ENCODE assay signal across 9 cellular contexts in the genomic region with DNA sequence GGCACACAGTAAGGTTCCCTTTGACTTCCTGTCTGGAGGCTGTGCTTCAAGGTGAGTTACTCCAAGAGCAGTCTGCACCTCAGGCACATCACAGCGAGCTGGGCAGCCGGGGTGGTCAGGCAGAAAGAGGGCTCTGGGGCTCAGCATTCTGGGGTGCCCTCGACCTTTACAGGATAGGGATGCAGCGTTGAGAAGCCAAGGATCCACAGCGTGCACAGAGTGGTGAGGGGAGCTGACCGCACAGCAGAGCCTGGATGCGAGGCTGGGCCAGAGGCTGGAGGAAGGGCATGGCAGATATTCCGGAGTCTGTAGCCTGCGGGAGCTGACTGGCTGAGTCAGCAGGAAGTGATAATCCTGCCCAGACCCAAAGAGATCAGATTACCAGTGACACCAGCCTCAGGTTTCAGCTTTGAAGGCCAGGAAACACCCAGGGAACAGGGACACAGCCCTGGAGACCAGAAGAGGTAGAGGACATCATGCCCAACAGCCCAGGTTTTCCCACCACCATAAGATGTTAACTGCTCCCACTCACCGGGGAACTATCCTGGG. TPM values are rescaled to one million over a fixed set of nuclear protein-coding genes. Genes with fewer than 3 reads are reported as not detected.
DNase-seq lines count a peak whose midpoint lies in the region.
"Had no signal": no experiment of that assay in that cellular context is flagged by ENCODE, and none has a peak within 500 bp of the region (broad histone marks: within the 10 kb centered on the region; RNA-seq: fewer than 3 reads in every experiment).

No MANE protein-coding gene starts in this region.

- H3K4me3 Mint-ChIP-seq in activated naive CD4-positive, alpha-beta T cell treated with anti-CD3 and anti-CD28 coated beads for 36 hours, result no peak overlapping the region
- H3K4me3 Mint-ChIP-seq: activated naive CD8-positive, alpha-beta T cell had no signal

- peak overlapping the region; percentile 89 for H3K27ac ChIP-seq in mesodermal cell (ENCODE audit: low read depth, low read length, severe bottlenecking)

- WGBS in mesodermal cell (ENCODE audit: insufficient coverage in 2 of 2), 2 experiments, result 23 to 31% methylated on average over 7 to 9 of the region's 10 CpGs

- H3K36me3 Mint-ChIP-seq in activated naive CD4-positive, alpha-beta T cell treated with anti-CD3 and anti-CD28 coated beads for 36 hours (ENCODE audit: low read depth), result no peaks in the 10 kb centered on the region
- H3K36me3 Mint-ChIP-seq: activated naive CD8-positive, alpha-beta T cell had no signal

- peaks cover 26% of the 10 kb centered on the region for H3K4me1 ChIP-seq in mesodermal cell (ENCODE audit: control insufficient read depth, insufficient read depth, low read length, poor library complexity, severe bottlenecking)

- DNase-seq in D341Med (ENCODE audit: low spot score), result peak; percentile 67
- DNase-seq in NCI-H226, result peak; percentile 65
- peak; percentile 90 for DNase-seq in dermis blood vessel endothelial cell
- no peak for DNase-seq in NCI-H345 treated with DMSO at 0.1 percent for 48 hours (lab: John Stamatoyannopoulos, UW; ENCODE audit: unreplicated experiment)
- no peak for DNase-seq in occipital lobe (lab: John Stamatoyannopoulos, UW)
- no peak for DNase-seq in cerebellar nuclear complex (lab: John Stamatoyannopoulos, UW)
- no peak for DNase-seq in activated naive CD4-positive, alpha-beta T cell treated with anti-CD3 and anti-CD28 coated beads for 36 hours

- no peaks in the 10 kb centered on the region for H3K9me3 Mint-ChIP-seq in activated naive CD4-positive, alpha-beta T cell treated with anti-CD3 and anti-CD28 coated beads for 36 hours

- intact Hi-C loops in activated naive CD4-positive, alpha-beta T cell treated with anti-CD3 and anti-CD28 coated beads for 36 hours (cut with micrococcal nuclease), result no loop called here

- H3K4me3 ChIP-seq in mesodermal cell (ENCODE audit: extremely low read depth, insufficient read depth, low read length, poor library complexity, severe bottlenecking), result no peak overlapping the region

- no peaks in the 10 kb centered on the region for H3K9me3 ChIP-seq in mesodermal cell (ENCODE audit: control insufficient read depth, low read length)

- no peaks in the 10 kb centered on the region for H3K4me1 Mint-ChIP-seq in activated naive CD4-positive, alpha-beta T cell treated with anti-CD3 and anti-CD28 coated beads for 36 hours (ENCODE audit: low read depth)

- no peaks in the 10 kb centered on the region for H3K36me3 ChIP-seq in mesodermal cell (ENCODE audit: control insufficient read depth, insufficient read depth, low read length)

- CTCF ChIA-PET in activated naive CD4-positive, alpha-beta T cell treated with anti-CD3 and anti-CD28 coated beads for 36 hours (lab: Charles Lee), result interaction anchor here (0.7 kb wide), 1 partner anchor 139 kb away, joined by 3 read pairs; no protein-coding TSS in a partner anchor

- no peak overlapping the region for H3K27ac Mint-ChIP-seq in activated naive CD4-positive, alpha-beta T cell treated with anti-CD3 and anti-CD28 coated beads for 36 hours
- H3K27ac Mint-ChIP-seq: activated naive CD8-positive, alpha-beta T cell had no signal

- H3K27me3 Mint-ChIP-seq in activated naive CD4-positive, alpha-beta T cell treated with anti-CD3 and anti-CD28 coated beads for 36 hours (ENCODE audit: low read depth), result peaks cover 7% of the 10 kb centered on the region

RNA-seq across cellular contexts. Expression of a gene that starts 38.4 kb away (rescaled TPM):
- total RNA-seq in dermis blood vessel endothelial cell (41.0 and 113 TPM in 2 replicates), occipital lobe (18.2 TPM)
- polyA plus RNA-seq in mesodermal cell (2013, experiment 1 of 2), result 129 TPM
- polyA plus RNA-seq in mesodermal cell (2013, experiment 2 of 2), result 115 TPM
- total RNA-seq in activated naive CD4-positive, alpha-beta T cell treated with anti-CD3 and anti-CD28 coated beads for 36 hours, result under 1 TPM in 1 of 2 experiments, not detected in 1; 0.25 TPM

Comparison
In these comparisons a context has a peak if more than half of its experiments do, and no peak if none do; other contexts are left out.
1. DNase-seq: peak in D341Med (single experiment), NCI-H226 (single experiment) and dermis blood vessel endothelial cell (single experiment); none in NCI-H345 treated with DMSO at 0.1 percent for 48 hours (single experiment), occipital lobe (single experiment), cerebellar nuclear complex (0 of 2) and activated naive CD4-positive, alpha-beta T cell treated with anti-CD3 and anti-CD28 coated beads for 36 hours (single experiment).
2. RNA of a gene that starts 38.4 kb away (total RNA-seq): 41.0 to 113 TPM in dermis blood vessel endothelial cell and 18.2 TPM in occipital lobe (single experiment); 0.25 TPM in activated naive CD4-positive, alpha-beta T cell treated with anti-CD3 and anti-CD28 coated beads for 36 hours; every median in the first group is over 10 times any median in the second.